ENCODE assay signal across 7 cellular contexts in genomic region chr20:62899633-62900051, GRCh38. TPM values are rescaled to one million over a fixed set of nuclear protein-coding genes. Genes with fewer than 3 reads are reported as not detected.
DNase-seq lines count a peak whose midpoint lies in the region; ATAC-seq and TF ChIP-seq lines count a peak whose summit lies in the region.

No MANE protein-coding gene starts in this region.

- intact Hi-C loops in psoas muscle (cut with DNase I): loop anchor here (2.0 to 5.0 kb wide), 3 partner anchors 25 to 109 kb away; partner anchors contain the start of gene GID8 (in 1 of the 2)

- no peak overlapping the region for H3K27ac ChIP-seq in psoas muscle

- H3K36me3 ChIP-seq in psoas muscle (ENCODE audit: insufficient read depth in 1 of 2, low read depth in 1 of 2) (peaks cover 9 to 53% of the 10 kb centered on the region in 2 donors), MG63 (peaks cover 89% of the 10 kb centered on the region)

- H3K9me3 ChIP-seq in psoas muscle: no peaks in the 10 kb centered on the region
- H3K9me3 ChIP-seq in MG63: no peaks in the 10 kb centered on the region

- no peaks in the 10 kb centered on the region for H3K27me3 ChIP-seq in psoas muscle (ENCODE audit: insufficient read depth in 3 of 3, low read length in 2 of 3)
- no peaks in the 10 kb centered on the region for H3K27me3 ChIP-seq in MG63

- peak in 3 of 4 donors; percentile 31 to 39 (median 36) for ATAC-seq in psoas muscle

- H3K4me3 ChIP-seq in fibroblast of the aortic adventitia (ENCODE audit: low read depth, low read length): no peak overlapping the region
- H3K4me3 ChIP-seq in psoas muscle: no peak overlapping the region
- H3K4me3 ChIP-seq in MG63: no peak overlapping the region

- TF ChIP-seq CTCF in GM12872 (IDR thresholded peaks at IDR 0.05; ENCODE audit: insufficient read depth, low read depth, low read length): peak; percentile 24; the same call in 1 of the 3 replicates
- peak; percentile 13 for TF ChIP-seq CTCF in fibroblast of the aortic adventitia (IDR thresholded peaks at IDR 0.05; ENCODE audit: insufficient read depth, low read length)
- no peak for TF ChIP-seq CTCF in psoas muscle (IDR thresholded peaks at IDR 0.05)

- 1 to 4% (median 1%) methylated on average over 6 of the region's 6 CpGs for WGBS in psoas muscle, 3 donors

- peaks cover 10% of the 10 kb centered on the region for H3K4me1 ChIP-seq in psoas muscle

- peak; percentile 36 for DNase-seq in NCI-H2227 treated with DMSO at 0.1 percent for 48 hours (lab: John Stamatoyannopoulos, UW)
- no peak for DNase-seq in fibroblast of the aortic adventitia (ENCODE audit: low read depth)
- DNase-seq in psoas muscle: no peak
- DNase-seq in GM19240 (ENCODE audit: insufficient read length, low spot score): no peak
- no peak for DNase-seq in NCI-H187 treated with DMSO at 0.1 percent for 48 hours (lab: John Stamatoyannopoulos, UW)
- no peak for DNase-seq in MG63

RNA-seq across cellular contexts. Expression of gene DIDO1, which starts 26.7 kb away (rescaled TPM):
- total RNA-seq in fibroblast of the aortic adventitia (ENCODE audit: low replicate concordance) (48.4 TPM in 2 replicates), psoas muscle (10 to 100 TPM; 23.0 to 32.4 (median 27.9) TPM)
- 10 to 100 TPM in 2 of 3 donors, 1 to 10 TPM in 1; 10.0 to 23.9 (median 12.7) TPM for polyA plus RNA-seq in psoas muscle
- total RNA-seq in MG63 (2014; rRNA removed; shearing (Covaris generic); ENCODE audit: low replicate concordance): 20.0 and 21.2 TPM in 2 replicates

RNA-seq across cellular contexts. Expression of gene TCFL5, which starts 38.0 kb away (rescaled TPM):
- total RNA-seq in fibroblast of the aortic adventitia (ENCODE audit: low replicate concordance) (23.7 and 27.9 TPM in 2 replicates), psoas muscle (1 to 10 TPM; 3.6 to 5.2 (median 4.1) TPM)
- 1 to 10 TPM; 2.3 to 4.3 (median 2.8) TPM for polyA plus RNA-seq in psoas muscle
- total RNA-seq in MG63 (2014; rRNA removed; shearing (Covaris generic); ENCODE audit: low replicate concordance): 16.0 and 25.4 TPM in 2 replicates

RNA-seq across cellular contexts. Expression of gene GID8, which starts 38.3 kb away (rescaled TPM):
- total RNA-seq in fibroblast of the aortic adventitia (ENCODE audit: low replicate concordance) (27.7 and 35.4 TPM in 2 replicates), psoas muscle (10 to 100 TPM; 12.8 to 14.9 (median 14.3) TPM)
- polyA plus RNA-seq in psoas muscle: 10 to 100 TPM in 2 of 3 donors, 1 to 10 TPM in 1; 7.3 to 15.9 (median 14.2) TPM
- 36.6 and 42.1 TPM in 2 replicates for total RNA-seq in MG63 (2014; rRNA removed; shearing (Covaris generic); ENCODE audit: low replicate concordance)

RNA-seq across cellular contexts. Expression of gene SLC17A9, which starts 52.9 kb away (rescaled TPM):
- total RNA-seq in fibroblast of the aortic adventitia (ENCODE audit: low replicate concordance) (0.41 and 2.0 TPM in 2 replicates), psoas muscle (1 to 10 TPM in 1 of 4 donors, under 1 TPM in 3; 0.32 to 1.0 (median 0.92) TPM)
- polyA plus RNA-seq in psoas muscle: under 1 TPM; 0.59 to 0.88 (median 0.69) TPM
- not detected in 2 replicates for total RNA-seq in MG63 (2014; rRNA removed; shearing (Covaris generic); ENCODE audit: low replicate concordance)
